ENCODE assay signal across 8 cellular contexts in the genomic region with DNA sequence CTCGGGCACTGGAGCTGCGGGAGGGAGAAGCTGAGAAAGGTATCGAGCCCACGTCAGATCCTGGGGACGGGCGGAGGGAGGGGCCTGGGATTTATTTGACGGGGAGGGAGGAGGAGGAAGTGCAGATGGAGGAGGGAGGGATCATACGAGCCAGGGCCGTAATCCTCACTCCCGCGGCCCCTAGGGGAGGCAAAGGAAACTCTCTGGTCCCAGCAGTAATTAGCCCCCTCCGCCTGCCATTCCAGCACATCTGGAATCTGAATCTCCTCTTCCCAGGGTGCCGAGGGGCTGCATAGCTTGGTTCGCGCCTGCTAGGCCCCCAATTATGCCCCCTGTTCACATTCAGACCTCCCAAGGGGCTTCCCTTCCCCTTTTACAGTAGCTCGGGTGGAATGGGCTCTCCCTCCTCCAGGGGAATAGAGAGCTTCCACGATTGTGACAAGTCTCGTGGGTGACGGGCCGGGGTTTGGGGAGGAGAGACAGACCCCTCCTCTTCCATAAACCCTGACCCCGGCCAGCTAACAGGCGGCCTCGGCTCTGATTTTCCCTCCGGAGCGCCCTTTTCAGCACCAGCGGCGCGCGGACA. TPM values are rescaled to one million over a fixed set of nuclear protein-coding genes. Genes with fewer than 3 reads are reported as not detected.
DNase-seq lines count a peak whose midpoint lies in the region; ATAC-seq and TF ChIP-seq lines count a peak whose summit lies in the region.

A gene (minus strand): TSS at position 35 of the 586 bp plus-strand sequence. CDS start 531 bp downstream, outside the sequence.

- H3K27ac Mint-ChIP-seq in activated T-helper 2 cell treated with anti-CD3 and anti-CD28 coated beads, Interferon-gamma antibody, Interleukin-2, Interleukin-4, amounts not matched to agents 10 μg/mL and 5 μg/mL and 100 μg/mL, durations not matched to agents 14 hours and 24 hours and 36 hours = peak within 1 kb of the TSS; percentile 49
- H3K27ac Mint-ChIP-seq in glutamatergic neuron (ENCODE audit: unreplicated experiment) = peak within 1 kb of the TSS; percentile 96

- peak within 1 kb of the TSS; percentile 81 for H3K4me3 Mint-ChIP-seq in activated T-helper 2 cell treated with anti-CD3 and anti-CD28 coated beads, Interferon-gamma antibody, Interleukin-2, Interleukin-4, amounts not matched to agents 10 μg/mL and 5 μg/mL and 100 μg/mL, durations not matched to agents 14 hours and 24 hours and 36 hours (ENCODE audit: low read depth)
- peak within 1 kb of the TSS; percentile 99 for H3K4me3 Mint-ChIP-seq in glutamatergic neuron (ENCODE audit: unreplicated experiment)

- DNase-seq in CD1c-positive myeloid dendritic cell (ENCODE audit: extremely low spot score) = peak; percentile 84
- DNase-seq in NCI-H748 (lab: John Stamatoyannopoulos, UW; ENCODE audit: unreplicated experiment) = peak; percentile 91
- no peak for DNase-seq in activated T-helper 2 cell treated with anti-CD3 and anti-CD28 coated beads, Interferon-gamma antibody, Interleukin-2, Interleukin-4, amounts not matched to agents 10 μg/mL and 5 μg/mL and 100 μg/mL, durations not matched to agents 14 hours and 24 hours and 36 hours (ENCODE audit: low spot score)
- peak; percentile 91 for DNase-seq in glutamatergic neuron
- peak; percentile 77 for DNase-seq in non-pigmented ciliary epithelial cell (ENCODE audit: low read depth)
- peak; percentile 81 for DNase-seq in ureter (ENCODE audit: low spot score)

- peak; percentile 32 for TF ChIP-seq CTCF in glutamatergic neuron (IDR thresholded peaks at IDR 0.05; ENCODE audit: partially characterized antibody, unreplicated experiment)

- no peaks in the 10 kb centered on the region for H3K9me3 Mint-ChIP-seq in activated T-helper 2 cell treated with anti-CD3 and anti-CD28 coated beads, Interferon-gamma antibody, Interleukin-2, Interleukin-4, amounts not matched to agents 10 μg/mL and 5 μg/mL and 100 μg/mL, durations not matched to agents 14 hours and 24 hours and 36 hours
- peaks cover 14% of the 10 kb centered on the region for H3K9me3 Mint-ChIP-seq in glutamatergic neuron (ENCODE audit: unreplicated experiment)

- intact Hi-C loops in activated T-helper 2 cell treated with anti-CD3 and anti-CD28 coated beads, Interferon-gamma antibody, Interleukin-2, Interleukin-4, amounts not matched to agents 10 μg/mL and 5 μg/mL and 100 μg/mL, durations not matched to agents 14 hours and 24 hours and 36 hours (cut with micrococcal nuclease) = no loop called here

- peaks cover 33% of the 10 kb centered on the region for H3K27me3 Mint-ChIP-seq in activated T-helper 2 cell treated with anti-CD3 and anti-CD28 coated beads, Interferon-gamma antibody, Interleukin-2, Interleukin-4, amounts not matched to agents 10 μg/mL and 5 μg/mL and 100 μg/mL, durations not matched to agents 14 hours and 24 hours and 36 hours (ENCODE audit: low read depth)
- H3K27me3 Mint-ChIP-seq in glutamatergic neuron (ENCODE audit: unreplicated experiment) = peaks cover 7% of the 10 kb centered on the region

- no peaks in the 10 kb centered on the region for H3K36me3 Mint-ChIP-seq in activated T-helper 2 cell treated with anti-CD3 and anti-CD28 coated beads, Interferon-gamma antibody, Interleukin-2, Interleukin-4, amounts not matched to agents 10 μg/mL and 5 μg/mL and 100 μg/mL, durations not matched to agents 14 hours and 24 hours and 36 hours (ENCODE audit: low read depth)
- H3K36me3 Mint-ChIP-seq in glutamatergic neuron (ENCODE audit: unreplicated experiment) = peaks cover 4% of the 10 kb centered on the region

- peaks cover 11% of the 10 kb centered on the region for H3K4me1 Mint-ChIP-seq in activated T-helper 2 cell treated with anti-CD3 and anti-CD28 coated beads, Interferon-gamma antibody, Interleukin-2, Interleukin-4, amounts not matched to agents 10 μg/mL and 5 μg/mL and 100 μg/mL, durations not matched to agents 14 hours and 24 hours and 36 hours (ENCODE audit: low read depth)
- H3K4me1 Mint-ChIP-seq in glutamatergic neuron (ENCODE audit: low read depth, unreplicated experiment) = peaks cover 21% of the 10 kb centered on the region

- ATAC-seq in HG03135 (IDR thresholded peaks at IDR 0.05; ENCODE audit: unreplicated experiment) = peak; percentile 14
- ATAC-seq in HG02870 (IDR thresholded peaks at IDR 0.05; ENCODE audit: unreplicated experiment) = no peak

RNA-seq across cellular contexts. Expression of the gene that starts here (rescaled TPM):
- total RNA-seq in activated T-helper 2 cell treated with anti-CD3 and anti-CD28 coated beads, Interferon-gamma antibody, Interleukin-2, Interleukin-4, amounts not matched to agents 10 μg/mL and 5 μg/mL and 100 μg/mL, durations not matched to agents 14 hours and 24 hours and 36 hours = 0.11 and 0.55 TPM in 2 replicates
- total RNA-seq in glutamatergic neuron (ENCODE audit: unreplicated experiment) (176 TPM), ureter (7.5 TPM)

Comparison
In these comparisons a context has a peak if more than half of its experiments do, and no peak if none do; other contexts are left out.
1. RNA of the gene that starts here (total RNA-seq): 176 TPM in glutamatergic neuron (single experiment); 7.5 TPM in ureter (single experiment) and 0.11 to 0.55 TPM in activated T-helper 2 cell treated with anti-CD3 and anti-CD28 coated beads, Interferon-gamma antibody, Interleukin-2, Interleukin-4, amounts not matched to agents 10 μg/mL and 5 μg/mL and 100 μg/mL, durations not matched to agents 14 hours and 24 hours and 36 hours; every median in the first group is over 10 times any median in the second.